Comparison of ENCODE assay signal across 27 cellular contexts in genomic region chr3:159605776-159606175, GRCh38.
"Had no signal": no experiment of that assay in that cellular context is flagged by ENCODE, and none has a peak within 500 bp of the region (broad histone marks: within the 10 kb centered on the region; RNA-seq: fewer than 3 reads in every experiment).

No MANE protein-coding gene starts in this region.

- H3K36me3 ChIP-seq: neutrophil, pancreas, prostate gland, right lobe of liver, sigmoid colon, stomach, thoracic aorta, tibial artery, transverse colon, upper lobe of right lung, uterus had no signal

- H3K27me3 ChIP-seq: neutrophil, right lobe of liver, sigmoid colon, stomach, tibial artery, transverse colon, uterus had no signal

- DNase-seq: naive thymus-derived CD8-positive, alpha-beta T cell; nephron progenitor cell; nucleus accumbens; pancreas; right cardiac atrium; right lobe of liver; sigmoid colon; small intestine; stimulated activated CD4-positive, alpha-beta T cell treated with anti-CD3 and anti-CD28 coated beads, Interleukin-15, amount 100 ng/mL, for 24 hours; stimulated activated CD4-positive, alpha-beta T cell treated with anti-CD3 and anti-CD28 coated beads, Interleukin-2, amount 100 ng/mL, for 24 hours; stimulated activated CD4-positive, alpha-beta T cell treated with anti-CD3 and anti-CD28 coated beads, Interleukin-2, amount 100 ng/mL, for 48 hours; stimulated activated CD4-positive, alpha-beta T cell treated with anti-CD3 and anti-CD28 coated beads, Interleukin-4, amount 100 ng/mL, for 24 hours; stimulated activated naive B cell treated with anti-CD40 and anti-IgM and Interleukin-4, amounts not matched to agents 10 μg/mL and 1 μg/mL and 100 μg/mL, for 72 hours; stimulated activated naive CD4-positive, alpha-beta T cell treated with Interleukin-2 at 50 U/mL for 16 hours; stomach; tibial artery; transverse colon; upper lobe of right lung; uterus had no signal

- H3K4me1 Mint-ChIP-seq: naive thymus-derived CD8-positive, alpha-beta T cell; neural crest cell; stimulated activated effector memory CD8-positive, alpha-beta T cell treated with anti-CD3 and anti-CD28 coated beads, Interleukin-12 subunit alpha, Interleukin-12 subunit beta, amount 100 ng/mL, for 72 hours; stimulated activated naive B cell treated with anti-CD40 and anti-IgM and Interleukin-4, amounts not matched to agents 10 μg/mL and 1 μg/mL and 100 μg/mL, for 72 hours had no signal

- H3K27ac ChIP-seq: neutrophil, pancreas, prostate gland, right lobe of liver, sigmoid colon, stomach, thoracic aorta, tibial artery, transverse colon, upper lobe of right lung, uterus had no signal

- H3K4me3 Mint-ChIP-seq: naive thymus-derived CD8-positive, alpha-beta T cell; natural killer cell treated with Interleukin-12 subunit alpha and Interleukin-12 subunit beta and Interleukin-15 and Interleukin-18, amount 100 ng/mL, for 72 hours; nephron progenitor cell; neural crest cell; stimulated activated effector memory CD8-positive, alpha-beta T cell treated with anti-CD3 and anti-CD28 coated beads, Interleukin-12 subunit alpha, Interleukin-12 subunit beta, amount 100 ng/mL, for 72 hours; stimulated activated naive B cell treated with anti-CD40 and anti-IgM and Interleukin-4, amounts not matched to agents 10 μg/mL and 1 μg/mL and 100 μg/mL, for 72 hours; stimulated activated naive CD8-positive, alpha-beta T cell treated with anti-CD3 and anti-CD28 coated beads, Interleukin-15, Interleukin-2, amounts not matched to agents 100 ng/mL and 50 ng/mL, for 24 hours; type B pancreatic cell had no signal

- H3K9me3 Mint-ChIP-seq: neural crest cell; stimulated activated naive CD8-positive, alpha-beta T cell treated with anti-CD3 and anti-CD28 coated beads, Interleukin-15, Interleukin-2, amounts not matched to agents 100 ng/mL and 50 ng/mL, for 24 hours; type B pancreatic cell had no signal

- H3K4me1 ChIP-seq: pancreas, prostate gland, right lobe of liver, sigmoid colon, stomach, transverse colon, upper lobe of right lung, uterus had no signal

- H3K4me3 ChIP-seq: pancreas, prostate gland, right lobe of liver, sigmoid colon, stomach, thoracic aorta, tibial artery, transverse colon, upper lobe of right lung, uterus had no signal

- H3K27me3 Mint-ChIP-seq: natural killer cell treated with Interleukin-12 subunit alpha and Interleukin-12 subunit beta and Interleukin-15 and Interleukin-18, amount 100 ng/mL, for 72 hours; stimulated activated naive B cell treated with anti-CD40 and anti-IgM and Interleukin-4, amounts not matched to agents 10 μg/mL and 1 μg/mL and 100 μg/mL, for 72 hours; stimulated activated naive CD8-positive, alpha-beta T cell treated with anti-CD3 and anti-CD28 coated beads, Interleukin-15, Interleukin-2, amounts not matched to agents 100 ng/mL and 50 ng/mL, for 24 hours had no signal

- H3K27ac Mint-ChIP-seq: naive thymus-derived CD8-positive, alpha-beta T cell; natural killer cell treated with Interleukin-12 subunit alpha and Interleukin-12 subunit beta and Interleukin-15 and Interleukin-18, amount 100 ng/mL, for 72 hours; nephron progenitor cell; stimulated activated effector memory CD8-positive, alpha-beta T cell treated with anti-CD3 and anti-CD28 coated beads, Interleukin-12 subunit alpha, Interleukin-12 subunit beta, amount 100 ng/mL, for 72 hours; stimulated activated naive B cell treated with anti-CD40 and anti-IgM and Interleukin-4, amounts not matched to agents 10 μg/mL and 1 μg/mL and 100 μg/mL, for 72 hours; stimulated activated naive CD8-positive, alpha-beta T cell treated with anti-CD3 and anti-CD28 coated beads, Interleukin-15, Interleukin-2, amounts not matched to agents 100 ng/mL and 50 ng/mL, for 24 hours; type B pancreatic cell had no signal

- H3K9me3 ChIP-seq: neutrophil, pancreas, prostate gland, right lobe of liver had no signal

- H3K36me3 Mint-ChIP-seq: naive thymus-derived CD8-positive, alpha-beta T cell; natural killer cell treated with Interleukin-12 subunit alpha and Interleukin-12 subunit beta and Interleukin-15 and Interleukin-18, amount 100 ng/mL, for 72 hours; stimulated activated effector memory CD8-positive, alpha-beta T cell treated with anti-CD3 and anti-CD28 coated beads, Interleukin-12 subunit alpha, Interleukin-12 subunit beta, amount 100 ng/mL, for 72 hours; stimulated activated naive B cell treated with anti-CD40 and anti-IgM and Interleukin-4, amounts not matched to agents 10 μg/mL and 1 μg/mL and 100 μg/mL, for 72 hours; type B pancreatic cell had no signal
